In the genomic region with DNA sequence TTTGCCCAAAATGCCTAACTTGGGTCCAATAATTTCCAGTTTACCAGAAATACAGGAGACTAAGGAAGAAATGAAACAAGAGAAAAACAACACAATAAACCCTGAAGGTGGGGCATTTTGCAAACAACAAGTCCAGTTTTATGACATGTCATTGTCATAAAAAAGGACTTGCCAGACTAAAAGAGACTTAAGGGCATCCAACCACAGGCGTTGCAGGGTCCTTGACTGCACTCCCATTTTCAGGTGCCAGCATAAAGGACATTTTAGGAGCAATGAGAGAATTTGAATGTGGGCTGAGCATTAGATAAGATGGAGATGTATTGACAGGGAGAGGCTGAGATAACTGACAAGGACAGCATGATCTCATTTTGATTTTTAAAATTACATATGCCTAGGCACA, we compare ENCODE assay signal across 21 cellular contexts.
"Had no signal": no experiment of that assay in that cellular context is flagged by ENCODE, and none has a peak within 500 bp of the region (broad histone marks: within the 10 kb centered on the region; RNA-seq: fewer than 3 reads in every experiment).

No MANE protein-coding gene starts in this region.

- H3K27ac ChIP-seq: epithelial cell of prostate, esophagus muscularis mucosa, neutrophil, right atrium auricular region, stomach, thoracic aorta had no signal

- DNase-seq: cortex of kidney; effector memory CD4-positive, alpha-beta T cell; gastrocnemius medialis; kidney; left cardiac atrium; left ventricle myocardium superior; mesenchymal stem cell; midbrain; naive thymus-derived CD4-positive, alpha-beta T cell; small intestine; stimulated activated CD4-positive, alpha-beta T cell treated with anti-CD3 and anti-CD28 coated beads, Interleukin-12 subunit alpha, Interleukin-12 subunit beta, amount 100 ng/mL, for 4 hours; stimulated activated naive CD4-positive, alpha-beta T cell; stomach; substantia nigra; trophoblast cell had no signal

- H3K4me3 ChIP-seq: esophagus muscularis mucosa, gastrocnemius medialis, lung, right atrium auricular region, stomach, thoracic aorta had no signal

- H3K36me3 ChIP-seq: esophagus muscularis mucosa, gastrocnemius medialis, neutrophil, right atrium auricular region, stomach, thoracic aorta had no signal

- H3K27ac Mint-ChIP-seq: naive thymus-derived CD4-positive, alpha-beta T cell had no signal

- H3K9me3 ChIP-seq: esophagus muscularis mucosa, gastrocnemius medialis, neutrophil, right atrium auricular region, stomach, thoracic aorta had no signal

- H3K27me3 ChIP-seq: gastrocnemius medialis, right atrium auricular region had no signal

- H3K36me3 Mint-ChIP-seq: naive thymus-derived CD4-positive, alpha-beta T cell had no signal

- H3K9me3 Mint-ChIP-seq: naive thymus-derived CD4-positive, alpha-beta T cell had no signal

- ATAC-seq: left cardiac atrium; left ventricle myocardium superior; naive thymus-derived CD4-positive, alpha-beta T cell had no signal

- H3K4me3 Mint-ChIP-seq: naive thymus-derived CD4-positive, alpha-beta T cell had no signal
